In the genomic region with DNA sequence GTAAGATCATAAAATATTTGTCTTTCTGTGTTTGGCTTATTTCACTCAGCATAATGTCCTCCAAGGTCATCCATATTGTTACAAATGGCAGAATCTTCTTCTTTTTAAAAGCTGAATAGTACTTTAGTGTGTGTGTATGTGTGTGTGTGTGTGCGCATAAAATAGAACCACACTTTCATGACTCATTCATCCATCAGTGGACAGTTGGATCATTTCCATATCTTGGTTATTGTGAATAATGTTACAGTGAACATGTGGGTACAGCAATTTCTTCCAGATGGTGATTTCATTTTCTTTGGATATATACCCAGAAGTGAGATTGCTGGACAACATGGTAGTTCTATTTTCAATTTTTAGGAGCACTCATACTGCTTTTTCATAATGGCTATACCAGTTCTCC, we compare ENCODE assay signal across 21 cellular contexts.
"Had no signal": no experiment of that assay in that cellular context is flagged by ENCODE, and none has a peak within 500 bp of the region (broad histone marks: within the 10 kb centered on the region; RNA-seq: fewer than 3 reads in every experiment).

No MANE protein-coding gene starts in this region.

- H3K27ac ChIP-seq: ascending aorta, neural progenitor cell, prostate gland, skin epidermis, testis had no signal

- H3K4me1 ChIP-seq: ascending aorta, prostate gland, testis had no signal

- H3K36me3 Mint-ChIP-seq: activated CD8-positive, alpha-beta memory T cell treated with anti-CD3 and anti-CD28 coated beads, Interleukin-2, amount 10 ng/mL, durations not matched to agents 7 days and 5 days; neural progenitor cell; T-cell; type B pancreatic cell; WTC11 had no signal

- H3K9me3 ChIP-seq: ascending aorta, prostate gland, testis had no signal

- H3K36me3 ChIP-seq: ascending aorta, neural progenitor cell, prostate gland had no signal

- H3K27me3 Mint-ChIP-seq: activated CD4-positive, alpha-beta memory T cell treated with anti-CD3 and anti-CD28 coated beads, Interleukin-2, amount 10 ng/mL, durations not matched to agents 7 days and 5 days; activated CD4-positive, alpha-beta T cell treated with anti-CD3 and anti-CD28 coated beads for 36 hours; activated CD8-positive, alpha-beta memory T cell treated with anti-CD3 and anti-CD28 coated beads, Interleukin-2, amount 10 ng/mL, durations not matched to agents 7 days and 5 days; activated T-cell treated with anti-CD3 and anti-CD28 coated beads, Interleukin-2, amount 50 U/mL, for 24 hours; effector memory CD8-positive, alpha-beta T cell; naive thymus-derived CD4-positive, alpha-beta T cell; stimulated activated naive CD8-positive, alpha-beta T cell treated with anti-CD3 and anti-CD28 coated beads, Interleukin-15, amount 100 ng/mL, for 72 hours; T-cell; type B pancreatic cell had no signal

- H3K27me3 ChIP-seq: ascending aorta, neural progenitor cell, testis had no signal

- H3K4me3 Mint-ChIP-seq: activated CD4-positive, alpha-beta memory T cell treated with anti-CD3 and anti-CD28 coated beads, Interleukin-2, amount 10 ng/mL, durations not matched to agents 7 days and 5 days; activated CD4-positive, alpha-beta T cell treated with anti-CD3 and anti-CD28 coated beads for 36 hours; activated CD8-positive, alpha-beta memory T cell treated with anti-CD3 and anti-CD28 coated beads, Interleukin-2, amount 10 ng/mL, durations not matched to agents 7 days and 5 days; activated T-cell treated with anti-CD3 and anti-CD28 coated beads, Interleukin-2, amount 50 U/mL, for 24 hours; effector memory CD8-positive, alpha-beta T cell; naive thymus-derived CD4-positive, alpha-beta T cell; neural progenitor cell; stimulated activated naive CD8-positive, alpha-beta T cell treated with anti-CD3 and anti-CD28 coated beads, Interleukin-15, amount 100 ng/mL, for 72 hours; T-cell; type B pancreatic cell; WTC11 had no signal

- DNase-seq: activated CD4-positive, alpha-beta memory T cell treated with anti-CD3 and anti-CD28 coated beads, Interleukin-2, amount 10 ng/mL, durations not matched to agents 7 days and 5 days; activated CD4-positive, alpha-beta T cell treated with anti-CD3 and anti-CD28 coated beads for 36 hours; activated CD8-positive, alpha-beta memory T cell treated with anti-CD3 and anti-CD28 coated beads, Interleukin-2, amount 10 ng/mL, durations not matched to agents 7 days and 5 days; activated effector memory CD4-positive, alpha-beta T cell treated with Interleukin-2 at 50 U/mL for 16 hours; activated naive CD4-positive, alpha-beta T cell treated with anti-CD3 and anti-CD28 coated beads, Interleukin-2, amount 50 U/mL, for 16 hours; activated T-cell treated with anti-CD3 and anti-CD28 coated beads, Interleukin-2, amount 50 U/mL, for 24 hours; effector memory CD8-positive, alpha-beta T cell; mesenchymal stem cell; naive thymus-derived CD4-positive, alpha-beta T cell; right cardiac atrium; stimulated activated CD4-positive, alpha-beta T cell treated with anti-CD3 and anti-CD28 coated beads, Interleukin-15, amount 100 ng/mL, for 24 hours; stimulated activated CD4-positive, alpha-beta T cell treated with anti-CD3 and anti-CD28 coated beads, Interleukin-2, amount 100 ng/mL, for 48 hours; stimulated activated naive CD8-positive, alpha-beta T cell treated with anti-CD3 and anti-CD28 coated beads, Interleukin-15, amount 100 ng/mL, for 72 hours; T-cell; testis had no signal

- H3K4me1 Mint-ChIP-seq: activated CD4-positive, alpha-beta memory T cell treated with anti-CD3 and anti-CD28 coated beads, Interleukin-2, amount 10 ng/mL, durations not matched to agents 7 days and 5 days; activated CD4-positive, alpha-beta T cell treated with anti-CD3 and anti-CD28 coated beads for 36 hours; activated CD8-positive, alpha-beta memory T cell treated with anti-CD3 and anti-CD28 coated beads, Interleukin-2, amount 10 ng/mL, durations not matched to agents 7 days and 5 days; naive thymus-derived CD4-positive, alpha-beta T cell; stimulated activated naive CD8-positive, alpha-beta T cell treated with anti-CD3 and anti-CD28 coated beads, Interleukin-15, amount 100 ng/mL, for 72 hours; T-cell; WTC11 had no signal

- H3K4me3 ChIP-seq: ascending aorta, neural progenitor cell, prostate gland, skin epidermis, testis had no signal

- H3K9me3 Mint-ChIP-seq: neural progenitor cell, type B pancreatic cell had no signal

- H3K27ac Mint-ChIP-seq: activated CD4-positive, alpha-beta memory T cell treated with anti-CD3 and anti-CD28 coated beads, Interleukin-2, amount 10 ng/mL, durations not matched to agents 7 days and 5 days; activated CD4-positive, alpha-beta T cell treated with anti-CD3 and anti-CD28 coated beads for 36 hours; activated CD8-positive, alpha-beta memory T cell treated with anti-CD3 and anti-CD28 coated beads, Interleukin-2, amount 10 ng/mL, durations not matched to agents 7 days and 5 days; activated T-cell treated with anti-CD3 and anti-CD28 coated beads, Interleukin-2, amount 50 U/mL, for 24 hours; effector memory CD8-positive, alpha-beta T cell; naive thymus-derived CD4-positive, alpha-beta T cell; neural progenitor cell; stimulated activated naive CD8-positive, alpha-beta T cell treated with anti-CD3 and anti-CD28 coated beads, Interleukin-15, amount 100 ng/mL, for 72 hours; T-cell; type B pancreatic cell; WTC11 had no signal
